In genomic region chr19:44603201-44603945, GRCh38 we compare ENCODE assay signal across 10 cellular contexts. TPM values are rescaled to one million over a fixed set of nuclear protein-coding genes. Genes with fewer than 3 reads are reported as not detected.
DNase-seq lines count a peak whose midpoint lies in the region; ATAC-seq lines count a peak whose summit lies in the region.
"Had no signal": no experiment of that assay in that cellular context is flagged by ENCODE, and none has a peak within 500 bp of the region (broad histone marks: within the 10 kb centered on the region; RNA-seq: fewer than 3 reads in every experiment).

No MANE protein-coding gene starts in this region.

- H3K27me3 ChIP-seq in adipocyte (replicated peaks; ENCODE audit: control insufficient read depth, insufficient read depth, low read length), result peaks cover 10% of the 10 kb centered on the region

- peak; percentile 30 for DNase-seq in H4 (ENCODE audit: low spot score)
- peak; percentile 84 for DNase-seq in adipocyte (ENCODE audit: low read depth)
- peak; percentile 66 for DNase-seq in fibroblast of the conjunctiva (ENCODE audit: low read depth)
- DNase-seq in stromal cell of bone marrow (ENCODE audit: low read depth), result peak; percentile 79
- no peak for DNase-seq in SW480 (ENCODE audit: low spot score)
- DNase-seq in NCI-H2171 (lab: John Stamatoyannopoulos, UW), result no peak
- DNase-seq: KG1; stimulated activated CD4-positive, alpha-beta T cell treated with anti-CD3 and anti-CD28 coated beads, Interleukin-2, amount 100 ng/mL, for 24 hours had no signal

- peaks cover 7% of the 10 kb centered on the region for H3K4me1 ChIP-seq in adipocyte (ENCODE audit: control insufficient read depth, insufficient read depth, low read length)

- H3K36me3 ChIP-seq in adipocyte (ENCODE audit: control insufficient read depth, insufficient read depth, low read length, severe bottlenecking), result no peaks in the 10 kb centered on the region

- ATAC-seq in GM18858 (IDR thresholded peaks at IDR 0.05; ENCODE audit: unreplicated experiment), result no peak

- H3K4me3 ChIP-seq in adipocyte (ENCODE audit: low read length), result no peak overlapping the region

- H3K9ac ChIP-seq in adipocyte (ENCODE audit: low read length), result no peak overlapping the region

- H3K9me3 ChIP-seq in adipocyte (ENCODE audit: control insufficient read depth, low read length), result peaks cover 2% of the 10 kb centered on the region

RNA-seq across cellular contexts. Expression of gene IGSF23, which starts 10.0 kb away (rescaled TPM):
- total RNA-seq in H4 (2014; rRNA removed; shearing (Covaris generic)), result not detected in 2 replicates
- total RNA-seq: subcutaneous adipose tissue had no signal

RNA-seq across cellular contexts. Expression of gene PVR, which starts 40.3 kb away (rescaled TPM):
- 41.9 and 46.0 TPM in 2 replicates for total RNA-seq in H4 (2014; rRNA removed; shearing (Covaris generic))

Comparison
In these comparisons a context has a peak if more than half of its experiments do, and no peak if none do; other contexts are left out.
1. DNase-seq: peak in H4 (single experiment), adipocyte (single experiment), fibroblast of the conjunctiva (single experiment) and stromal cell of bone marrow (single experiment); none in SW480 (single experiment) and NCI-H2171 (single experiment).